Comparison of ENCODE assay signal across 17 cellular contexts in genomic region chrX:41932885-41933284, GRCh38. TPM values are rescaled to one million over a fixed set of nuclear protein-coding genes. Genes with fewer than 3 reads are reported as not detected.
DNase-seq lines count a peak whose midpoint lies in the region; ATAC-seq and TF ChIP-seq lines count a peak whose summit lies in the region.
"Had no signal": no experiment of that assay in that cellular context is flagged by ENCODE, and none has a peak within 500 bp of the region (broad histone marks: within the 10 kb centered on the region; RNA-seq: fewer than 3 reads in every experiment).

No MANE protein-coding gene starts in this region.

- no peaks in the 10 kb centered on the region for H3K36me3 ChIP-seq in HEK293 (ENCODE audit: control insufficient read depth in 2 of 2, insufficient read depth in 1 of 2, low read length in 2 of 2)
- H3K36me3 ChIP-seq: MG63 had no signal

- no peaks in the 10 kb centered on the region for H3K9me3 ChIP-seq in HEK293 (ENCODE audit: control insufficient read depth, insufficient read depth, low read depth, low read length)
- H3K9me3 ChIP-seq: MG63 had no signal

- H3K36me3 Mint-ChIP-seq in activated naive CD4-positive, alpha-beta T cell treated with anti-CD3 and anti-CD28 coated beads, Interleukin-2, amount 50 U/mL, for 72 hours, result no peaks in the 10 kb centered on the region
- no peaks in the 10 kb centered on the region for H3K36me3 Mint-ChIP-seq in activated CD8-positive, alpha-beta T cell treated with anti-CD3 and anti-CD28 coated beads, Interleukin-2, amount 10 ng/mL, durations not matched to agents 7 days and 5 days (ENCODE audit: low read depth)
- H3K36me3 Mint-ChIP-seq in stimulated activated effector memory CD8-positive, alpha-beta T cell treated with anti-CD3 and anti-CD28 coated beads, Interleukin-12 subunit alpha, Interleukin-12 subunit beta, amount 100 ng/mL, for 72 hours, result no peaks in the 10 kb centered on the region

- no peak overlapping the region for H3K27ac Mint-ChIP-seq in activated naive CD4-positive, alpha-beta T cell treated with anti-CD3 and anti-CD28 coated beads, Interleukin-2, amount 50 U/mL, for 72 hours
- H3K27ac Mint-ChIP-seq in activated CD8-positive, alpha-beta T cell treated with anti-CD3 and anti-CD28 coated beads, Interleukin-2, amount 10 ng/mL, durations not matched to agents 7 days and 5 days, result peak overlapping the region; percentile 49
- H3K27ac Mint-ChIP-seq in stimulated activated effector memory CD8-positive, alpha-beta T cell treated with anti-CD3 and anti-CD28 coated beads, Interleukin-12 subunit alpha, Interleukin-12 subunit beta, amount 100 ng/mL, for 72 hours, result peak overlapping the region; percentile 82

- DNase-seq in activated naive CD4-positive, alpha-beta T cell treated with anti-CD3 and anti-CD28 coated beads, Interleukin-2, amount 50 U/mL, for 72 hours (ENCODE audit: low spot score in 2 of 2), result no peak
- no peak for DNase-seq in activated naive CD4-positive, alpha-beta T cell treated with anti-CD3 and anti-CD28 coated beads, Interleukin-2, amount 50 U/mL, for 16 hours
- no peak for DNase-seq in activated CD8-positive, alpha-beta T cell treated with anti-CD3 and anti-CD28 coated beads, Interleukin-2, amount 10 ng/mL, durations not matched to agents 7 days and 5 days
- no peak for DNase-seq in stimulated activated effector memory CD8-positive, alpha-beta T cell treated with anti-CD3 and anti-CD28 coated beads, Interleukin-12 subunit alpha, Interleukin-12 subunit beta, amount 100 ng/mL, for 72 hours (ENCODE audit: low spot score in 2 of 2)
- DNase-seq in DMS79 (lab: John Stamatoyannopoulos, UW) (no peak), activated gamma-delta T cell (lab: John Stamatoyannopoulos, UW) (no peak)
- DNase-seq: DND-41, GM23248, HCEC 1CT, MG63, NCI-H1092, NCI-H146, NCI-H2081 treated with DMSO at 0.1 percent for 48 hours, NCI-H2227 treated with DMSO at 0.1 percent for 48 hours, NCI-H524 had no signal

- peaks cover 14% of the 10 kb centered on the region for H3K4me1 Mint-ChIP-seq in activated CD8-positive, alpha-beta T cell treated with anti-CD3 and anti-CD28 coated beads, Interleukin-2, amount 10 ng/mL, durations not matched to agents 7 days and 5 days (ENCODE audit: low read depth)
- H3K4me1 Mint-ChIP-seq in stimulated activated effector memory CD8-positive, alpha-beta T cell treated with anti-CD3 and anti-CD28 coated beads, Interleukin-12 subunit alpha, Interleukin-12 subunit beta, amount 100 ng/mL, for 72 hours, result peaks cover 21% of the 10 kb centered on the region

- no peaks in the 10 kb centered on the region for H3K4me1 ChIP-seq in HEK293 (ENCODE audit: control insufficient read depth, insufficient read depth, low read length)

- H3K9me3 Mint-ChIP-seq in activated naive CD4-positive, alpha-beta T cell treated with anti-CD3 and anti-CD28 coated beads, Interleukin-2, amount 50 U/mL, for 72 hours, result no peaks in the 10 kb centered on the region
- no peaks in the 10 kb centered on the region for H3K9me3 Mint-ChIP-seq in activated CD8-positive, alpha-beta T cell treated with anti-CD3 and anti-CD28 coated beads, Interleukin-2, amount 10 ng/mL, durations not matched to agents 7 days and 5 days (ENCODE audit: insufficient read depth)
- no peaks in the 10 kb centered on the region for H3K9me3 Mint-ChIP-seq in stimulated activated effector memory CD8-positive, alpha-beta T cell treated with anti-CD3 and anti-CD28 coated beads, Interleukin-12 subunit alpha, Interleukin-12 subunit beta, amount 100 ng/mL, for 72 hours

- no peak overlapping the region for H3K4me3 ChIP-seq in HEK293 (ENCODE audit: low read depth, low read length)
- H3K4me3 ChIP-seq: GM12878, GM23248, MG63 had no signal

- ATAC-seq in activated naive CD4-positive, alpha-beta T cell treated with anti-CD3 and anti-CD28 coated beads, Interleukin-2, amount 50 U/mL, for 72 hours, result peak; percentile 18 to 55
- no peak for ATAC-seq in activated CD8-positive, alpha-beta T cell treated with anti-CD3 and anti-CD28 coated beads, Interleukin-2, amount 10 ng/mL, durations not matched to agents 7 days and 5 days
- peak; percentile 89 for ATAC-seq in stimulated activated effector memory CD8-positive, alpha-beta T cell treated with anti-CD3 and anti-CD28 coated beads, Interleukin-12 subunit alpha, Interleukin-12 subunit beta, amount 100 ng/mL, for 72 hours
- ATAC-seq: GM12878 had no signal

- TF ChIP-seq CTCF in HEK293 (tag by site-specific recombination; IDR thresholded peaks at IDR 0.05), result no peak

- CTCF ChIA-PET in HEK293 (lab: Yijun Ruan, JAX), result no interaction called here
- CTCF ChIA-PET in activated CD8-positive, alpha-beta T cell treated with anti-CD3 and anti-CD28 coated beads, Interleukin-2, amount 10 ng/mL, durations not matched to agents 7 days and 5 days (lab: Charles Lee), result no interaction called here

- POLR2A ChIA-PET in HEK293 (lab: Yijun Ruan, JAX), result no interaction called here
- POLR2A ChIA-PET in activated CD8-positive, alpha-beta T cell treated with anti-CD3 and anti-CD28 coated beads, Interleukin-2, amount 10 ng/mL, durations not matched to agents 7 days and 5 days (lab: Charles Lee), result no interaction called here

- no peak overlapping the region for H3K27ac ChIP-seq in HEK293 (ENCODE audit: extremely low read depth, low read depth, low read length)
- H3K27ac ChIP-seq: GM23248 had no signal

- no peak overlapping the region for H3K4me3 Mint-ChIP-seq in activated CD8-positive, alpha-beta T cell treated with anti-CD3 and anti-CD28 coated beads, Interleukin-2, amount 10 ng/mL, durations not matched to agents 7 days and 5 days
- H3K4me3 Mint-ChIP-seq in stimulated activated effector memory CD8-positive, alpha-beta T cell treated with anti-CD3 and anti-CD28 coated beads, Interleukin-12 subunit alpha, Interleukin-12 subunit beta, amount 100 ng/mL, for 72 hours, result peak overlapping the region; percentile 50

- H3K27me3 Mint-ChIP-seq in activated CD8-positive, alpha-beta T cell treated with anti-CD3 and anti-CD28 coated beads, Interleukin-2, amount 10 ng/mL, durations not matched to agents 7 days and 5 days (ENCODE audit: low read depth), result no peaks in the 10 kb centered on the region

TF ChIP-seq in HEK293, 187 proteins besides CTCF, POLR2A, EP300 and RAD21:
- TF ChIP-seq ZNF146 (tag by site-specific recombination; IDR thresholded peaks at IDR 0.05), result 0 out of 2 replicates have a peak, but pooled peaks have one; percentile 46
- no peak for TF ChIP-seq ZNF747 (tag by site-specific recombination; IDR thresholded peaks at IDR 0.05)

RNA-seq across cellular contexts. Expression of gene CASK, which starts 9.5 kb away (rescaled TPM):
- total RNA-seq in activated naive CD4-positive, alpha-beta T cell treated with anti-CD3 and anti-CD28 coated beads, Interleukin-2, amount 50 U/mL, for 72 hours, result 10 to 100 TPM; 18.1 to 18.4 TPM
- total RNA-seq in activated CD8-positive, alpha-beta T cell treated with anti-CD3 and anti-CD28 coated beads, Interleukin-2, amount 10 ng/mL, durations not matched to agents 7 days and 5 days, result 10 to 100 TPM; 43.9 to 45.4 TPM

Comparison
In these comparisons a context has a peak if more than half of its experiments do, and no peak if none do; other contexts are left out.
1. H3K27ac Mint-ChIP-seq: peak in activated CD8-positive, alpha-beta T cell treated with anti-CD3 and anti-CD28 coated beads, Interleukin-2, amount 10 ng/mL, durations not matched to agents 7 days and 5 days (single experiment) and stimulated activated effector memory CD8-positive, alpha-beta T cell treated with anti-CD3 and anti-CD28 coated beads, Interleukin-12 subunit alpha, Interleukin-12 subunit beta, amount 100 ng/mL, for 72 hours (single experiment); none in activated naive CD4-positive, alpha-beta T cell treated with anti-CD3 and anti-CD28 coated beads, Interleukin-2, amount 50 U/mL, for 72 hours (0 of 2).